Comparison of ENCODE assay signal across 13 cellular contexts in the genomic region with DNA sequence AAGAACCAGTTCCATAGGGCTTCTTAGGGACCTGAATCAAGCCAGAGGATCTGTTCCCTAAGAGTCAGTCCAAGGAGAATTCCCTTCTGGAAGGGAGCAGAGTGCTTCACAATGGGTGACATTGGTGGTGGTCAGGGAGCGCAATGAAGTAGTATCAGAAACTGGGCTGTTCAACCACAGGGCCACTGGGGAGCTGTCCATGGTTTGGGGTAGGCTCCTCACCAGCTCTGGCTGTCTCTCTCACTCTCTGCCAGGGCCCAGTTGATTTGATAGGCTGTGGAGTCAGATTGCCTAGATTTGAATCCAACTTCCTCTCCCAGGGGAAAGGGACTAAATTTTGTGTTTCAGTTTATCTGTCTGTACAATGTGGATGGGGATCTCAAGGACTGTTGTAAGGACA. TPM values are rescaled to one million over a fixed set of nuclear protein-coding genes. Genes with fewer than 3 reads are reported as not detected.
DNase-seq lines count a peak whose midpoint lies in the region; ATAC-seq and TF ChIP-seq lines count a peak whose summit lies in the region.
"Had no signal": no experiment of that assay in that cellular context is flagged by ENCODE, and none has a peak within 500 bp of the region (broad histone marks: within the 10 kb centered on the region; RNA-seq: fewer than 3 reads in every experiment).

No MANE protein-coding gene starts in this region.

- TF ChIP-seq CTCF in endodermal cell (conservative IDR thresholded peaks at IDR 0.05) (no peak), neural progenitor cell (IDR thresholded peaks at IDR 0.05) (no peak)

- H3K36me3 Mint-ChIP-seq in endodermal cell (ENCODE audit: low read depth): no peaks in the 10 kb centered on the region
- no peaks in the 10 kb centered on the region for H3K36me3 Mint-ChIP-seq in neural progenitor cell
- H3K36me3 Mint-ChIP-seq in stimulated activated naive B cell treated with anti-CD40 and anti-IgM and Interleukin-4, amounts not matched to agents 10 μg/mL and 1 μg/mL and 100 μg/mL, for 72 hours: no peaks in the 10 kb centered on the region

- no peak overlapping the region for H3K4me2 ChIP-seq in neural progenitor cell

- H3K9me3 Mint-ChIP-seq in endodermal cell: no peaks in the 10 kb centered on the region
- H3K9me3 Mint-ChIP-seq in neural progenitor cell: no peaks in the 10 kb centered on the region
- H3K9me3 Mint-ChIP-seq in stimulated activated naive B cell treated with anti-CD40 and anti-IgM and Interleukin-4, amounts not matched to agents 10 μg/mL and 1 μg/mL and 100 μg/mL, for 72 hours: no peaks in the 10 kb centered on the region
- H3K9me3 Mint-ChIP-seq: activated T-cell treated with anti-CD3 and anti-CD28 coated beads, Interleukin-2, amount 50 U/mL, for 4 hours had no signal

- H3K9me3 ChIP-seq in endodermal cell (ENCODE audit: control insufficient read depth, low read length) (no peaks in the 10 kb centered on the region), neural progenitor cell (ENCODE audit: low read depth) (no peaks in the 10 kb centered on the region)
- H3K9me3 ChIP-seq: left ventricle myocardium inferior had no signal

- H3K27me3 Mint-ChIP-seq in endodermal cell (ENCODE audit: insufficient read depth) (peaks cover 1% of the 10 kb centered on the region), neural progenitor cell (ENCODE audit: insufficient read depth, low read depth) (peaks cover 11% of the 10 kb centered on the region)
- peaks cover 27 to 28% of the 10 kb centered on the region in 2 donors for H3K27me3 Mint-ChIP-seq in stimulated activated naive B cell treated with anti-CD40 and anti-IgM and Interleukin-4, amounts not matched to agents 10 μg/mL and 1 μg/mL and 100 μg/mL, for 72 hours

- H3K27ac Mint-ChIP-seq in endodermal cell (no peak overlapping the region), neural progenitor cell (no peak overlapping the region)
- H3K27ac Mint-ChIP-seq in stimulated activated naive B cell treated with anti-CD40 and anti-IgM and Interleukin-4, amounts not matched to agents 10 μg/mL and 1 μg/mL and 100 μg/mL, for 72 hours: no peak overlapping the region

- H3K4me1 Mint-ChIP-seq in endodermal cell: peaks cover 16% of the 10 kb centered on the region
- H3K4me1 Mint-ChIP-seq in neural progenitor cell: peaks cover 36% of the 10 kb centered on the region
- H3K4me1 Mint-ChIP-seq in stimulated activated naive B cell treated with anti-CD40 and anti-IgM and Interleukin-4, amounts not matched to agents 10 μg/mL and 1 μg/mL and 100 μg/mL, for 72 hours: peaks cover 8 to 13% of the 10 kb centered on the region in 2 donors

- DNase-seq in DMS53 (lab: John Stamatoyannopoulos, UW) (peak; percentile 69), DMS53 treated with DMSO at 0.1 percent for 48 hours (lab: John Stamatoyannopoulos, UW; ENCODE audit: unreplicated experiment) (no peak), RKO (ENCODE audit: low spot score) (peak; percentile 17), endodermal cell (peak; percentile 90), neural progenitor cell (ENCODE audit: low spot score) (peak; percentile 61), Right ventricle myocardium inferior (ENCODE audit: missing footprints) (no peak)
- DNase-seq in stimulated activated naive B cell treated with anti-CD40 and anti-IgM and Interleukin-4, amounts not matched to agents 10 μg/mL and 1 μg/mL and 100 μg/mL, for 72 hours: no peak
- DNase-seq: activated T-cell treated with anti-CD3 and anti-CD28 coated beads, Interleukin-2, amount 50 U/mL, for 4 hours; central memory CD4-positive, alpha-beta T cell; left ventricle myocardium inferior; T1000 had no signal

- no peaks in the 10 kb centered on the region for H4K20me1 ChIP-seq in neural progenitor cell (ENCODE audit: low read depth)

- H3K27me3 ChIP-seq in endodermal cell (ENCODE audit: control insufficient read depth, insufficient read depth, low read length, poor library complexity, severe bottlenecking) (peaks cover 5% of the 10 kb centered on the region), neural progenitor cell (no peaks in the 10 kb centered on the region)

- no peaks in the 10 kb centered on the region for H3F3A ChIP-seq in neural progenitor cell (ENCODE audit: low read depth)

- H3K27ac ChIP-seq in endodermal cell (ENCODE audit: low read depth, low read length): no peak overlapping the region
- H3K27ac ChIP-seq in neural progenitor cell: no peak overlapping the region
- H3K27ac ChIP-seq: 22Rv1, left ventricle myocardium inferior had no signal

- intact Hi-C loops in Right ventricle myocardium inferior (cut with DNase I): no loop called here

- WGBS in endodermal cell (ENCODE audit: insufficient coverage in 1 of 2, insufficient read length in 1 of 2), 2 experiments: 71% methylated on average over 1 of the region's 1 CpG; no CpG with 5 or more reads in 1 of the 2 experiments

- ATAC-seq in stimulated activated naive B cell treated with anti-CD40 and anti-IgM and Interleukin-4, amounts not matched to agents 10 μg/mL and 1 μg/mL and 100 μg/mL, for 72 hours (replicated peaks): no peak
- no peak for ATAC-seq in HG03457 (IDR thresholded peaks at IDR 0.05; ENCODE audit: unreplicated experiment)
- no peak for ATAC-seq in Right ventricle myocardium inferior
- ATAC-seq: activated T-cell treated with anti-CD3 and anti-CD28 coated beads, Interleukin-2, amount 50 U/mL, for 4 hours had no signal

- H3K79me2 ChIP-seq in neural progenitor cell (ENCODE audit: low read depth): no peaks in the 10 kb centered on the region

- no peak overlapping the region for H3K4me3 ChIP-seq in endodermal cell (ENCODE audit: low read length)
- no peak overlapping the region for H3K4me3 ChIP-seq in neural progenitor cell
- H3K4me3 ChIP-seq: left ventricle myocardium inferior had no signal

- no peak overlapping the region for H3K9ac ChIP-seq in endodermal cell (ENCODE audit: extremely low read depth, low read length, poor library complexity, severe bottlenecking)
- no peak overlapping the region for H3K9ac ChIP-seq in neural progenitor cell

- H3K4me3 Mint-ChIP-seq in endodermal cell (no peak overlapping the region), neural progenitor cell (no peak overlapping the region)
- H3K4me3 Mint-ChIP-seq in stimulated activated naive B cell treated with anti-CD40 and anti-IgM and Interleukin-4, amounts not matched to agents 10 μg/mL and 1 μg/mL and 100 μg/mL, for 72 hours: no peak overlapping the region
- H3K4me3 Mint-ChIP-seq: activated T-cell treated with anti-CD3 and anti-CD28 coated beads, Interleukin-2, amount 50 U/mL, for 4 hours had no signal

- H3K4me1 ChIP-seq in endodermal cell (ENCODE audit: control insufficient read depth, insufficient read depth, low read length) (peaks cover 3% of the 10 kb centered on the region), neural progenitor cell (peaks cover 8% of the 10 kb centered on the region)
- H3K4me1 ChIP-seq: left ventricle myocardium inferior had no signal

- H2AFZ ChIP-seq in neural progenitor cell (replicated peaks): no peak overlapping the region

- H3K36me3 ChIP-seq in endodermal cell (ENCODE audit: control insufficient read depth, insufficient read depth, low read length): no peaks in the 10 kb centered on the region
- no peaks in the 10 kb centered on the region for H3K36me3 ChIP-seq in neural progenitor cell
- H3K36me3 ChIP-seq: left ventricle myocardium inferior had no signal

RNA-seq across cellular contexts. Expression of gene CHD6, which starts 36.7 kb away (rescaled TPM):
- 100 to 1,000 TPM in 1 of 2 donors, 10 to 100 TPM in 1; 82.5 to 107 TPM for total RNA-seq in endodermal cell
- 36.4 TPM for polyA plus RNA-seq in endodermal cell (2013, experiment 1 of 2)
- polyA plus RNA-seq in endodermal cell (2013, experiment 2 of 2): 32.1 TPM
- 76.1 TPM in 2 replicates for total RNA-seq in neural progenitor cell (ENCODE audit: low replicate concordance)
- total RNA-seq in Right ventricle myocardium inferior: 33.0 TPM

Comparison
In these comparisons a context has a peak if more than half of its experiments do, and no peak if none do; other contexts are left out.
1. DNase-seq: peak in DMS53 (single experiment), RKO (single experiment), endodermal cell (single experiment) and neural progenitor cell (single experiment); none in DMS53 treated with DMSO at 0.1 percent for 48 hours (single experiment), stimulated activated naive B cell treated with anti-CD40 and anti-IgM and Interleukin-4, amounts not matched to agents 10 μg/mL and 1 μg/mL and 100 μg/mL, for 72 hours (single experiment) and Right ventricle myocardium inferior (single experiment).